9 cellular contexts compared by ENCODE assay signal in genomic region chr5:11903614-11904269, GRCh38. TPM values are rescaled to one million over a fixed set of nuclear protein-coding genes. Genes with fewer than 3 reads are reported as not detected.
A peak's percentile ranks its signal among the peaks of the same experiment; 100 is the strongest.
DNase-seq lines count a peak whose midpoint lies in the region; ATAC-seq and TF ChIP-seq lines count a peak whose summit lies in the region.
"Had no signal": no experiment of that assay in that cellular context is flagged by ENCODE, and none has a peak within 500 bp of the region (broad histone marks: within the 10 kb centered on the region; RNA-seq: fewer than 3 reads in every experiment).

No MANE protein-coding gene starts in this region.

- ATAC-seq in HG02973 (IDR thresholded peaks at IDR 0.05; ENCODE audit: unreplicated experiment) (no peak), HG02571 (IDR thresholded peaks at IDR 0.05; ENCODE audit: unreplicated experiment) (no peak)

- no peak overlapping the region for H2AK5ac ChIP-seq in mesendoderm (ENCODE audit: low read length)

- H3K23ac ChIP-seq in mesendoderm (ENCODE audit: low read length): no peak overlapping the region

- POLR2A ChIA-PET in activated CD4-positive, alpha-beta memory T cell treated with anti-CD3 and anti-CD28 coated beads for 36 hours (lab: Charles Lee): no interaction called here
- POLR2A ChIA-PET in activated CD4-positive, alpha-beta memory T cell treated with anti-CD3 and anti-CD28 coated beads, Interleukin-2, amount 10 ng/mL, durations not matched to agents 7 days and 5 days (lab: Charles Lee): no interaction called here

- no peaks in the 10 kb centered on the region for H3K9me3 ChIP-seq in colonic mucosa
- H3K9me3 ChIP-seq: neutrophil had no signal

- peak overlapping the region; percentile 60 for H3K56ac ChIP-seq in mesendoderm (ENCODE audit: low read length)

- H3K4me3 Mint-ChIP-seq in activated CD4-positive, alpha-beta memory T cell treated with anti-CD3 and anti-CD28 coated beads for 36 hours: no peak overlapping the region
- H3K4me3 Mint-ChIP-seq in activated CD4-positive, alpha-beta memory T cell treated with anti-CD3 and anti-CD28 coated beads, Interleukin-2, amount 10 ng/mL, durations not matched to agents 7 days and 5 days: no peak overlapping the region

- no CpG with 5 or more reads among the region's 97 CpGs for WGBS in mesendoderm (ENCODE audit: extremely low coverage, insufficient coverage, low lambda C conversion rate)

- H2BK15ac ChIP-seq in mesendoderm (replicated peaks; ENCODE audit: low read depth): no peak overlapping the region

- H3K4ac ChIP-seq in mesendoderm (ENCODE audit: low read depth, low read length): no peak overlapping the region

- H3K27ac Mint-ChIP-seq in activated CD4-positive, alpha-beta memory T cell treated with anti-CD3 and anti-CD28 coated beads for 36 hours: no peak overlapping the region
- no peak overlapping the region for H3K27ac Mint-ChIP-seq in activated CD4-positive, alpha-beta memory T cell treated with anti-CD3 and anti-CD28 coated beads, Interleukin-2, amount 10 ng/mL, durations not matched to agents 7 days and 5 days

- no peak overlapping the region for H3K27ac ChIP-seq in colonic mucosa
- no peak overlapping the region for H3K27ac ChIP-seq in mesendoderm (ENCODE audit: low read depth, low read length)
- H3K27ac ChIP-seq: neutrophil had no signal

- no peak overlapping the region for H2BK120ac ChIP-seq in mesendoderm (ENCODE audit: low read depth, low read length)

- H3K9ac ChIP-seq in colonic mucosa (ENCODE audit: low read depth in 2 of 2, low read length in 2 of 2) (no peak overlapping the region), mesendoderm (ENCODE audit: low read length) (peak overlapping the region; percentile 66)

- no peaks in the 10 kb centered on the region for H3K9me3 Mint-ChIP-seq in activated CD4-positive, alpha-beta memory T cell treated with anti-CD3 and anti-CD28 coated beads for 36 hours
- no peaks in the 10 kb centered on the region for H3K9me3 Mint-ChIP-seq in activated CD4-positive, alpha-beta memory T cell treated with anti-CD3 and anti-CD28 coated beads, Interleukin-2, amount 10 ng/mL, durations not matched to agents 7 days and 5 days

- H3K36me3 Mint-ChIP-seq in activated CD4-positive, alpha-beta memory T cell treated with anti-CD3 and anti-CD28 coated beads for 36 hours: no peaks in the 10 kb centered on the region
- no peaks in the 10 kb centered on the region for H3K36me3 Mint-ChIP-seq in activated CD4-positive, alpha-beta memory T cell treated with anti-CD3 and anti-CD28 coated beads, Interleukin-2, amount 10 ng/mL, durations not matched to agents 7 days and 5 days (ENCODE audit: low read depth)

- peak overlapping the region; percentile 75 for H3K4me2 ChIP-seq in mesendoderm (ENCODE audit: low read length)

- CTCF ChIA-PET in activated CD4-positive, alpha-beta memory T cell treated with anti-CD3 and anti-CD28 coated beads for 36 hours (lab: Charles Lee): interaction anchor here (0.9 kb wide), 1 partner anchor 351 kb away, joined by 3 read pairs; no protein-coding TSS in a partner anchor
- CTCF ChIA-PET in activated CD4-positive, alpha-beta memory T cell treated with anti-CD3 and anti-CD28 coated beads, Interleukin-2, amount 10 ng/mL, durations not matched to agents 7 days and 5 days (lab: Charles Lee): no interaction called here

- H3K36me3 ChIP-seq in colonic mucosa: no peaks in the 10 kb centered on the region
- H3K36me3 ChIP-seq in mesendoderm (ENCODE audit: control insufficient read depth, insufficient read depth, low read length): no peaks in the 10 kb centered on the region
- H3K36me3 ChIP-seq: neutrophil had no signal

- H4K8ac ChIP-seq in mesendoderm (ENCODE audit: low read depth, low read length): no peak overlapping the region

- no peak overlapping the region for H4K5ac ChIP-seq in mesendoderm (ENCODE audit: low read length)

- H3K4me1 Mint-ChIP-seq in activated CD4-positive, alpha-beta memory T cell treated with anti-CD3 and anti-CD28 coated beads for 36 hours (ENCODE audit: low read depth): peaks cover 8% of the 10 kb centered on the region
- peaks cover 6% of the 10 kb centered on the region for H3K4me1 Mint-ChIP-seq in activated CD4-positive, alpha-beta memory T cell treated with anti-CD3 and anti-CD28 coated beads, Interleukin-2, amount 10 ng/mL, durations not matched to agents 7 days and 5 days

- no peaks in the 10 kb centered on the region for H3K79me1 ChIP-seq in mesendoderm (ENCODE audit: low read length)

- H3K4me1 ChIP-seq in colonic mucosa (no peaks in the 10 kb centered on the region), mesendoderm (ENCODE audit: control insufficient read depth, low read depth, low read length) (no peaks in the 10 kb centered on the region)

- intact Hi-C loops in activated CD4-positive, alpha-beta memory T cell treated with anti-CD3 and anti-CD28 coated beads for 36 hours (cut with micrococcal nuclease): no loop called here
- intact Hi-C loops in colonic mucosa (cut with DNase I): no loop called here

- DNase-seq in activated CD4-positive, alpha-beta memory T cell treated with anti-CD3 and anti-CD28 coated beads for 36 hours: peak; percentile 9
- no peak for DNase-seq in activated CD4-positive, alpha-beta memory T cell treated with anti-CD3 and anti-CD28 coated beads, Interleukin-2, amount 10 ng/mL, durations not matched to agents 7 days and 5 days
- peak; percentile 26 for DNase-seq in NCI-H1092 treated with DMSO at 0.1 percent for 48 hours (lab: John Stamatoyannopoulos, UW)
- DNase-seq in colonic mucosa: no peak
- DNase-seq in mesendoderm: peak; percentile 69
- no peak for DNase-seq in cerebellar nuclear complex (lab: John Stamatoyannopoulos, UW)

- peaks cover 34% of the 10 kb centered on the region for H3K27me3 Mint-ChIP-seq in activated CD4-positive, alpha-beta memory T cell treated with anti-CD3 and anti-CD28 coated beads for 36 hours
- H3K27me3 Mint-ChIP-seq in activated CD4-positive, alpha-beta memory T cell treated with anti-CD3 and anti-CD28 coated beads, Interleukin-2, amount 10 ng/mL, durations not matched to agents 7 days and 5 days: peaks cover 35% of the 10 kb centered on the region

- no peak overlapping the region for H2BK5ac ChIP-seq in mesendoderm (ENCODE audit: low read length)

- no peaks in the 10 kb centered on the region for H3K79me2 ChIP-seq in mesendoderm (ENCODE audit: control insufficient read depth, insufficient read depth, low read length)

- H3K27me3 ChIP-seq in colonic mucosa: peaks cover 31% of the 10 kb centered on the region
- peaks cover 9% of the 10 kb centered on the region for H3K27me3 ChIP-seq in mesendoderm (ENCODE audit: insufficient read depth, low read length, poor library complexity)

- peak overlapping the region; percentile 29 for H3K18ac ChIP-seq in mesendoderm (ENCODE audit: low read length)

- no peak for TF ChIP-seq CTCF in colonic mucosa (IDR thresholded peaks at IDR 0.05)

- H3K4me3 ChIP-seq in colonic mucosa (peak overlapping the region; percentile 22), mesendoderm (ENCODE audit: low read length) (peak overlapping the region; percentile 45)

RNA-seq across cellular contexts. Expression of gene CTNND2, which starts 0.5 kb away (rescaled TPM):
- total RNA-seq in activated CD4-positive, alpha-beta memory T cell treated with anti-CD3 and anti-CD28 coated beads for 36 hours: not detected
- total RNA-seq in activated CD4-positive, alpha-beta memory T cell treated with anti-CD3 and anti-CD28 coated beads, Interleukin-2, amount 10 ng/mL, durations not matched to agents 7 days and 5 days: not detected
- total RNA-seq in colonic mucosa: 1 to 10 TPM; 1.1 TPM
- 3.9 TPM for polyA plus RNA-seq in mesendoderm (2013, experiment 1 of 2)
- polyA plus RNA-seq in mesendoderm (2013, experiment 2 of 2): 3.1 TPM

Comparison
In these comparisons a context has a peak if more than half of its experiments do, and no peak if none do; other contexts are left out.
1. DNase-seq: peak in activated CD4-positive, alpha-beta memory T cell treated with anti-CD3 and anti-CD28 coated beads for 36 hours (single experiment), NCI-H1092 treated with DMSO at 0.1 percent for 48 hours (single experiment) and mesendoderm (single experiment); none in activated CD4-positive, alpha-beta memory T cell treated with anti-CD3 and anti-CD28 coated beads, Interleukin-2, amount 10 ng/mL, durations not matched to agents 7 days and 5 days (single experiment), colonic mucosa (single experiment) and cerebellar nuclear complex (0 of 2).